Comparison of ENCODE assay signal across 17 cellular contexts in genomic region chr6:105553174-105553573, GRCh38.
DNase-seq lines count a peak whose midpoint lies in the region; ATAC-seq and TF ChIP-seq lines count a peak whose summit lies in the region.
"Had no signal": no experiment of that assay in that cellular context is flagged by ENCODE, and none has a peak within 500 bp of the region (broad histone marks: within the 10 kb centered on the region; RNA-seq: fewer than 3 reads in every experiment).

No MANE protein-coding gene starts in this region.

- H3K4me3 ChIP-seq in mucosa of descending colon: no peak overlapping the region
- H3K4me3 ChIP-seq: BLaER1 treated with 17β-estradiol and CSF1 and Interleukin-3, amounts not matched to agents 10 nM and 100 nM had no signal

- H3K36me3 Mint-ChIP-seq in effector memory CD8-positive, alpha-beta T cell (ENCODE audit: insufficient read depth): no peaks in the 10 kb centered on the region

- peak overlapping the region; percentile 42; the same call in 1 of the 2 replicates for H3K27ac ChIP-seq in VCaP
- H3K27ac ChIP-seq: 22Rv1 had no signal

- no peaks in the 10 kb centered on the region for H3K9me3 Mint-ChIP-seq in effector memory CD8-positive, alpha-beta T cell
- H3K9me3 Mint-ChIP-seq: stimulated activated naive CD8-positive, alpha-beta T cell treated with anti-CD3 and anti-CD28 coated beads, Interleukin-15, Interleukin-2, amounts not matched to agents 100 ng/mL and 50 ng/mL, for 24 hours had no signal

- ATAC-seq in mucosa of descending colon (peak; percentile 99), omental fat pad (ENCODE audit: low FRiP score) (no peak)
- ATAC-seq in effector memory CD8-positive, alpha-beta T cell (replicated peaks): no peak
- ATAC-seq: left lobe of liver, WTC11 had no signal

- H3K9me3 ChIP-seq in mucosa of descending colon: no peaks in the 10 kb centered on the region

- DNase-seq in NCI-H1417 (lab: John Stamatoyannopoulos, UW) (peak in 2 of 3 experiments; percentile 14 to 57), NCI-H1417 treated with DMSO at 0.1 percent for 48 hours (lab: John Stamatoyannopoulos, UW) (no peak), NOMO-1 (lab: John Stamatoyannopoulos, UW; ENCODE audit: unreplicated experiment in 2 of 2) (peak; percentile 51 to 86), mucosa of descending colon (peak in 1 of 3 donors; percentile 38), NCI-H446 (lab: John Stamatoyannopoulos, UW) (no peak), omental fat pad (ENCODE audit: low spot score) (no peak)
- DNase-seq in effector memory CD8-positive, alpha-beta T cell: no peak
- DNase-seq: effector memory CD4-positive, alpha-beta T cell; NCI-H146; NCI-H226 had no signal

- no peaks in the 10 kb centered on the region for H3K27me3 Mint-ChIP-seq in effector memory CD8-positive, alpha-beta T cell

- TF ChIP-seq CTCF in VCaP (conservative IDR thresholded peaks at IDR 0.05): no peak
- no peak for TF ChIP-seq CTCF in mucosa of descending colon (IDR thresholded peaks at IDR 0.05)
- no peak for TF ChIP-seq CTCF in omental fat pad (IDR thresholded peaks at IDR 0.05)

- H3K27ac Mint-ChIP-seq in effector memory CD8-positive, alpha-beta T cell: no peak overlapping the region
- H3K27ac Mint-ChIP-seq: progenitor cell of endocrine pancreas; stimulated activated naive CD8-positive, alpha-beta T cell treated with anti-CD3 and anti-CD28 coated beads, Interleukin-15, Interleukin-2, amounts not matched to agents 100 ng/mL and 50 ng/mL, for 24 hours; WTC11 had no signal

- intact Hi-C loops in mucosa of descending colon (cut with DNase I, micrococcal nuclease): no loop called here

- H3K4me3 Mint-ChIP-seq in effector memory CD8-positive, alpha-beta T cell: no peak overlapping the region
- H3K4me3 Mint-ChIP-seq: stimulated activated naive CD8-positive, alpha-beta T cell treated with anti-CD3 and anti-CD28 coated beads, Interleukin-15, Interleukin-2, amounts not matched to agents 100 ng/mL and 50 ng/mL, for 24 hours; WTC11 had no signal

- H3K4me1 Mint-ChIP-seq in effector memory CD8-positive, alpha-beta T cell (ENCODE audit: low read depth in 2 of 2): no peaks in the 10 kb centered on the region
- H3K4me1 Mint-ChIP-seq: WTC11 had no signal

- peaks cover 12% of the 10 kb centered on the region for H3K4me1 ChIP-seq in mucosa of descending colon (ENCODE audit: low read depth)

- H3K36me3 ChIP-seq in mucosa of descending colon (ENCODE audit: low read depth): no peaks in the 10 kb centered on the region
- H3K36me3 ChIP-seq: BLaER1 treated with 17β-estradiol and CSF1 and Interleukin-3, amounts not matched to agents 10 nM and 100 nM had no signal

Comparison
In these comparisons a context has a peak if more than half of its experiments do, and no peak if none do; other contexts are left out.
1. DNase-seq: peak in NCI-H1417 (2 of 3) and NOMO-1 (2 of 2); none in NCI-H1417 treated with DMSO at 0.1 percent for 48 hours (single experiment), effector memory CD8-positive, alpha-beta T cell (0 of 3), NCI-H446 (0 of 2) and omental fat pad (single experiment).